15 cellular contexts compared by ENCODE assay signal in the genomic region with DNA sequence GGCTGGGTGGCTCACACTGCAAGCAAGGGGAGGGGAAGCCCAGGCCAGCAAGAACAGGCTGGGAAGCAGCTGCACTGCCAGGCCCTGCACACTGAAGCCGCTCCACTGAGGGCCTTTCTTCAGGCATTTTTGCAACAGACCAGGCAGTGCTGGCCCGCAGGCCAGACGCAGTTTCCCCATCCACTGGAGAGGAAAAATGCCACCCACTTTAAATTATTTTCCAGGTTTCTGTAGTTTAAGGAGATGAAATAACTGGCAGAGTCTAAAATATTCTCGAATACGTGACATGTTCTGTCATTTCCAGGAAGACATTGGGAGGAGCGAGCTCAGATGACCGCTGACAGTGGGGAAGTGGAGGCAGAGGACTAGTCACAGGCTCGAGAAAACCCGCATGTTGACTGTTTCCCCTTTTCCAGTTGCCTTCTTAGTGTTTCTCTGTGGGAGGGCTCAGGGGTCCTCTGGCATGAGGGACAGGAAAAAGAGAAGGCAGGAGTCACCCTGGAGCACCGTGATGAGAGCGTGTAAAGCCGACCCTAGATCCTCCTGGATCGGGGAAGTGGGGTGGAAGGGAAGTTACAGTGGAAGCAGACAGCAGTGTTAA. TPM values are rescaled to one million over a fixed set of nuclear protein-coding genes. Genes with fewer than 3 reads are reported as not detected.
DNase-seq lines count a peak whose midpoint lies in the region; ATAC-seq and TF ChIP-seq lines count a peak whose summit lies in the region.
"Had no signal": no experiment of that assay in that cellular context is flagged by ENCODE, and none has a peak within 500 bp of the region (broad histone marks: within the 10 kb centered on the region; RNA-seq: fewer than 3 reads in every experiment).

No MANE protein-coding gene starts in this region.

- no peaks in the 10 kb centered on the region for H3K36me3 ChIP-seq in right atrium auricular region
- H3K36me3 ChIP-seq in gastroesophageal sphincter: peaks cover 0 to 74% of the 10 kb centered on the region in 2 donors
- H3K36me3 ChIP-seq in mesodermal cell (ENCODE audit: control insufficient read depth, insufficient read depth, low read length): peaks cover 13% of the 10 kb centered on the region
- H3K36me3 ChIP-seq in upper lobe of left lung: no peaks in the 10 kb centered on the region

- DNase-seq in Right ventricle myocardium inferior (ENCODE audit: missing footprints) (no peak), right atrium auricular region (ENCODE audit: low spot score) (no peak), upper lobe of left lung (peak in 1 of 2 donors; percentile 48), SHP77 treated with DMSO at 0.1 percent for 48 hours (lab: John Stamatoyannopoulos, UW) (no peak), NCI-H69 (lab: John Stamatoyannopoulos, UW) (no peak)
- DNase-seq: activated naive CD4-positive, alpha-beta T cell; effector CD4-positive, alpha-beta T cell; HCEC 1CT; mammary epithelial cell; NCI-H1092 treated with DMSO at 0.1 percent for 48 hours; occipital lobe had no signal

- H3K9me3 ChIP-seq in right atrium auricular region (no peaks in the 10 kb centered on the region), gastroesophageal sphincter (no peaks in the 10 kb centered on the region), mesodermal cell (ENCODE audit: control insufficient read depth, low read length) (no peaks in the 10 kb centered on the region), upper lobe of left lung (no peaks in the 10 kb centered on the region)
- H3K9me3 ChIP-seq: A549 had no signal

- WGBS in gastroesophageal sphincter (ENCODE audit: low coverage in 1 of 2), 2 donors: 86 to 93% methylated on average over 10 to 11 of the region's 13 CpGs
- 76 to 85% methylated on average over 10 to 11 of the region's 13 CpGs for WGBS in mesodermal cell (ENCODE audit: insufficient coverage in 2 of 2), 2 experiments
- WGBS in upper lobe of left lung, 2 donors: 69 to 77% methylated on average over 13 of the region's 13 CpGs

- ATAC-seq in Right ventricle myocardium inferior: peak; percentile 51
- ATAC-seq in gastroesophageal sphincter: peak; percentile 62
- peak; percentile 75 to 84 for ATAC-seq in upper lobe of left lung (ENCODE audit: low FRiP score in 2 of 2)
- ATAC-seq in HG02884 (IDR thresholded peaks at IDR 0.05; ENCODE audit: unreplicated experiment): no peak
- ATAC-seq: A549 had no signal

- TF ChIP-seq CTCF in right atrium auricular region (IDR thresholded peaks at IDR 0.05): no peak
- TF ChIP-seq CTCF in gastroesophageal sphincter (IDR thresholded peaks at IDR 0.05): no peak
- no peak for TF ChIP-seq CTCF in upper lobe of left lung (IDR thresholded peaks at IDR 0.05)

- no peak for TF ChIP-seq EP300 in gastroesophageal sphincter (IDR thresholded peaks at IDR 0.05)
- TF ChIP-seq EP300 in upper lobe of left lung (IDR thresholded peaks at IDR 0.05): no peak

- no peak overlapping the region for H3K27ac ChIP-seq in right atrium auricular region
- peak overlapping the region in 2 of 4 donors; percentile 11 to 25 for H3K27ac ChIP-seq in gastroesophageal sphincter
- H3K27ac ChIP-seq in mesodermal cell (ENCODE audit: low read depth, low read length, severe bottlenecking): peak overlapping the region; percentile 29
- H3K27ac ChIP-seq in upper lobe of left lung: peak overlapping the region in 2 of 4 donors; percentile 56 to 64
- H3K27ac ChIP-seq: A549 had no signal

- H3K4me3 ChIP-seq in right atrium auricular region (no peak overlapping the region), gastroesophageal sphincter (no peak overlapping the region), mesodermal cell (ENCODE audit: extremely low read depth, insufficient read depth, low read length, poor library complexity, severe bottlenecking) (no peak overlapping the region), upper lobe of left lung (no peak overlapping the region)
- H3K4me3 ChIP-seq: A549 had no signal

- TF ChIP-seq POLR2A in gastroesophageal sphincter (IDR thresholded peaks at IDR 0.05) (no peak), upper lobe of left lung (IDR thresholded peaks at IDR 0.05) (peak in 1 of 4 donors; percentile 28)

- H3K27me3 ChIP-seq in right atrium auricular region (no peaks in the 10 kb centered on the region), gastroesophageal sphincter (no peaks in the 10 kb centered on the region), upper lobe of left lung (no peaks in the 10 kb centered on the region)

- intact Hi-C loops in Right ventricle myocardium inferior (cut with DNase I): no loop called here

- no peaks in the 10 kb centered on the region for H3K4me1 ChIP-seq in right atrium auricular region
- no peaks in the 10 kb centered on the region for H3K4me1 ChIP-seq in gastroesophageal sphincter
- peaks cover 8% of the 10 kb centered on the region for H3K4me1 ChIP-seq in mesodermal cell (ENCODE audit: control insufficient read depth, insufficient read depth, low read length, poor library complexity, severe bottlenecking)
- H3K4me1 ChIP-seq in upper lobe of left lung: no peaks in the 10 kb centered on the region
- H3K4me1 ChIP-seq: A549 had no signal

RNA-seq across cellular contexts. Expression of gene B3GNT7, which starts 53.3 kb away (rescaled TPM):
- 9.1 TPM for total RNA-seq in Right ventricle myocardium inferior
- total RNA-seq in right atrium auricular region: 1 to 10 TPM; 4.0 to 9.4 TPM
- total RNA-seq in gastroesophageal sphincter: 1 to 10 TPM; 3.0 to 5.7 (median 3.6) TPM
- 2.9 TPM for polyA plus RNA-seq in mesodermal cell (2013, experiment 1 of 2)
- polyA plus RNA-seq in mesodermal cell (2013, experiment 2 of 2): 2.4 TPM
- total RNA-seq in upper lobe of left lung: 100 to 1,000 TPM in 1 of 6 donors, 10 to 100 TPM in 5; 64.5 to 108 (median 87.2) TPM
